ENCODE assay signal across 1 cellular context in genomic region chr3:119240582-119241434, GRCh38.
TF ChIP-seq lines count a peak whose summit lies in the region.

TSS of gene B4GALT4 (minus strand) at chr3:119240878. CDS start at chr3:119230099, 10,779 bp downstream.

TF ChIP-seq in K562, 482 proteins besides CTCF, POLR2A, EP300 and RAD21 (continued from another document and continues in another):
- TF ChIP-seq HOMEZ (CRISPR knock-in tag; IDR thresholded peaks at IDR 0.05): no peak
- TF ChIP-seq ZNF277 (CRISPR knock-in tag; IDR thresholded peaks at IDR 0.05; ENCODE audit: borderline replicate concordance): no peak
- no peak for TF ChIP-seq SIX5 (IDR thresholded peaks at IDR 0.05; ENCODE audit: borderline replicate concordance in 1 of 2, insufficient read depth in 1 of 2, low read depth in 1 of 2, low read length in 2 of 2)
- no peak for TF ChIP-seq ZNF507 (tag; conservative IDR thresholded peaks at IDR 0.05)
- no peak for TF ChIP-seq DPF2 (IDR thresholded peaks at IDR 0.05)
- TF ChIP-seq GATAD2A (IDR thresholded peaks at IDR 0.05): no peak
- TF ChIP-seq ZMIZ1 (IDR thresholded peaks at IDR 0.05; ENCODE audit: low read depth in 2 of 2, low read length in 2 of 2): no peak
- TF ChIP-seq BMI1 (IDR thresholded peaks at IDR 0.05; ENCODE audit: low read length): no peak
- TF ChIP-seq DIDO1 (tag; IDR thresholded peaks at IDR 0.05; ENCODE audit: low read depth): no peak
- no peak for TF ChIP-seq ZNF589 (CRISPR knock-in tag; IDR thresholded peaks at IDR 0.05; ENCODE audit: low read depth)
- no peak for TF ChIP-seq ARNT (IDR thresholded peaks at IDR 0.05)
- no peak for TF ChIP-seq ZBTB17 (CRISPR knock-in tag; IDR thresholded peaks at IDR 0.05)
- TF ChIP-seq HES1 (IDR thresholded peaks at IDR 0.05; ENCODE audit: low read depth): peak; percentile 62
- TF ChIP-seq SUPT5H (IDR thresholded peaks at IDR 0.05): peak; percentile 71
- no peak for TF ChIP-seq ZFP30 (CRISPR knock-in tag; IDR thresholded peaks at IDR 0.05; ENCODE audit: borderline replicate concordance)
- no peak for TF ChIP-seq ZBTB1 (CRISPR knock-in tag; IDR thresholded peaks at IDR 0.05; ENCODE audit: borderline replicate concordance, low read depth)
- no peak for TF ChIP-seq SNIP1 (IDR thresholded peaks at IDR 0.05; ENCODE audit: low read depth)
- TF ChIP-seq ZNF224 (CRISPR knock-in tag; IDR thresholded peaks at IDR 0.05): no peak
- peak; percentile 17; the same call in 1 of the 2 replicates for TF ChIP-seq CREM (IDR thresholded peaks at IDR 0.05; ENCODE audit: low read depth)
- no peak for TF ChIP-seq ETS2 (tag; IDR thresholded peaks at IDR 0.05; ENCODE audit: borderline replicate concordance, poor library complexity, severe bottlenecking)
- no peak for TF ChIP-seq BACH1 (tag; IDR thresholded peaks at IDR 0.05)
- TF ChIP-seq TSC22D4 (tag; IDR thresholded peaks at IDR 0.05): no peak
- TF ChIP-seq AFF1 (IDR thresholded peaks at IDR 0.05; ENCODE audit: low read depth in 1 of 2, partially characterized antibody in 2 of 2): no peak
- 0 out of 2 replicates have a peak, but pooled peaks have one; percentile 56 for TF ChIP-seq ARID4B (CRISPR knock-in tag; IDR thresholded peaks at IDR 0.05)
- TF ChIP-seq IFI16 (CRISPR knock-in tag; IDR thresholded peaks at IDR 0.05): no peak
- TF ChIP-seq ZNF551 (CRISPR knock-in tag; IDR thresholded peaks at IDR 0.05): no peak
- no peak for TF ChIP-seq RNF219 (CRISPR knock-in tag; IDR thresholded peaks at IDR 0.05)
- no peak for TF ChIP-seq NCOR1 (IDR thresholded peaks at IDR 0.05)
- peak in 1 of 3 experiments; percentile 19 for TF ChIP-seq YY1 (IDR thresholded peaks at IDR 0.05; ENCODE audit: borderline replicate concordance in 1 of 3, control insufficient read depth in 1 of 3, extremely low read depth in 1 of 3, insufficient read depth in 3 of 3, insufficient read length in 1 of 3, insufficient replicate concordance in 2 of 3, low read depth in 1 of 3, low read length in 2 of 3)
- TF ChIP-seq NRF1 (conservative IDR thresholded peaks at IDR 0.05 in 1 of 2, IDR thresholded peaks at IDR 0.05 in 1 of 2): peak; percentile 29 to 39; a peak in 3 of 4 replicates
- TF ChIP-seq XRCC3 (IDR thresholded peaks at IDR 0.05): no peak
- TF ChIP-seq NFRKB (IDR thresholded peaks at IDR 0.05; ENCODE audit: low read depth): no peak
- no peak for TF ChIP-seq ZBTB33 (CRISPR knock-in tag; IDR thresholded peaks at IDR 0.05)
- TF ChIP-seq HNRNPLL (IDR thresholded peaks at IDR 0.05; ENCODE audit: low read depth, low read length, poor library complexity, severe bottlenecking): peak; percentile 73
